30 cellular contexts compared by ENCODE assay signal in the genomic region with DNA sequence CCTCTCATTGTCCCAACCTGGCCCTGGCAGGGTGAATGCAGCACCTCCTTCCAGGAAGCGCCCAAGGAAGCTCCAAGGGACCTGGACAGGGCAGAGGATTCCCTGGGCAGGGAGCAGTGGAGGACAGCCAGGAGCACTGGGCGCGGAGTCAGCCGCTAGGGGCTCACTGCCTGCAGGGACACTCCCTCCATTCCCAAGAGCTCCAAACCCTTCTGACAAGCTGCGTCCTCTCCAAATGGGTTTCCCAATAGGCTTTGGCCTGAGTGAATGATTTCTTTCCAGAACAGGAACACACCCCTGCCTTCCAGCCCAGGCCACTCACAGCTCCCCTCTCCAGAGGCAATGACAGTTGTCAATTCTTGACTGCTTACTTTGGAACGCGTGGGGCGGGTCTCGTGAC.
DNase-seq lines count a peak whose midpoint lies in the region; ATAC-seq and TF ChIP-seq lines count a peak whose summit lies in the region.
"Had no signal": no experiment of that assay in that cellular context is flagged by ENCODE, and none has a peak within 500 bp of the region (broad histone marks: within the 10 kb centered on the region; RNA-seq: fewer than 3 reads in every experiment).

No MANE protein-coding gene starts in this region.

- H4K20me1 ChIP-seq in IMR-90 (ENCODE audit: insufficient read depth, low read length): no peaks in the 10 kb centered on the region; the same call in 1 of the 2 replicates

- CTCF ChIA-PET in IMR-90 (lab: Yijun Ruan, JAX): no interaction called here

- no peak overlapping the region for H3K4me3 Mint-ChIP-seq in endodermal cell
- no peak overlapping the region for H3K4me3 Mint-ChIP-seq in stimulated activated effector memory CD8-positive, alpha-beta T cell treated with anti-CD3 and anti-CD28 coated beads, Interleukin-12 subunit alpha, Interleukin-12 subunit beta, amount 100 ng/mL, for 72 hours
- H3K4me3 Mint-ChIP-seq: activated CD8-positive, alpha-beta T cell treated with anti-CD3 and anti-CD28 coated beads for 36 hours; brain; CD8-positive, alpha-beta memory T cell; memory B cell; T-helper 1 cell treated with Interleukin-12 subunit alpha and Interleukin-12 subunit beta and Interleukin-4 antibody, amounts not matched to agents 30 μg/mL and 1 μg/mL, for 36 hours had no signal

- H3K4me1 ChIP-seq in IMR-90 (ENCODE audit: control insufficient read depth, insufficient read depth, low read length): peaks cover 18% of the 10 kb centered on the region
- no peaks in the 10 kb centered on the region for H3K4me1 ChIP-seq in endodermal cell (ENCODE audit: control insufficient read depth, insufficient read depth, low read length)
- H3K4me1 ChIP-seq: SJSA1 had no signal

- H3K4me3 ChIP-seq in IMR-90 (ENCODE audit: insufficient read depth, low read depth, low read length) (no peak overlapping the region), endodermal cell (ENCODE audit: low read length) (no peak overlapping the region), lower leg skin (ENCODE audit: low read depth, poor library complexity, severe bottlenecking) (no peak overlapping the region)
- H3K4me3 ChIP-seq: esophagus squamous epithelium, SJSA1, stomach, transverse colon had no signal

- H3K14ac ChIP-seq in IMR-90 (replicated peaks; ENCODE audit: low read depth, low read length): 0 out of 2 replicates have a peak overlapping the region, but pooled peaks have one; percentile 48

- H3K27me3 ChIP-seq in IMR-90 (ENCODE audit: control insufficient read depth, insufficient read depth, low read length): no peaks in the 10 kb centered on the region
- H3K27me3 ChIP-seq in endodermal cell (ENCODE audit: control insufficient read depth, insufficient read depth, low read length, poor library complexity, severe bottlenecking): no peaks in the 10 kb centered on the region
- H3K27me3 ChIP-seq: esophagus squamous epithelium, SJSA1, stomach, transverse colon had no signal

- peak overlapping the region; percentile 17; the same call in 1 of the 2 replicates for H3K4me2 ChIP-seq in IMR-90 (ENCODE audit: low read depth, low read length)
- H3K4me2 ChIP-seq: KMS-11 had no signal

- DNase-seq in IMR-90 (no peak), endodermal cell (peak; percentile 28), lower leg skin (ENCODE audit: low spot score in 2 of 2) (peak; percentile 64 to 90), NCI-H69 (lab: John Stamatoyannopoulos, UW) (no peak), cerebellar cortex (ENCODE audit: low spot score) (no peak)
- DNase-seq in stimulated activated effector memory CD8-positive, alpha-beta T cell treated with anti-CD3 and anti-CD28 coated beads, Interleukin-12 subunit alpha, Interleukin-12 subunit beta, amount 100 ng/mL, for 72 hours (ENCODE audit: low spot score in 2 of 2): no peak
- DNase-seq: activated CD4-positive, CD25-positive, alpha-beta regulatory T cell treated with anti-CD3 and anti-CD28 coated beads, Interleukin-2, amount 50 U/mL, for 72 hours; activated CD8-positive, alpha-beta T cell treated with anti-CD3 and anti-CD28 coated beads for 36 hours; AML-193; CD8-positive, alpha-beta memory T cell; effector CD8-positive, alpha-beta T cell; esophagus squamous epithelium; GF-D8; GOT3; kidney glomerular epithelial cell; naive B cell; NCI-H1417 treated with DMSO at 0.1 percent for 48 hours; NCI-H510A treated with DMSO at 0.1 percent for 48 hours; nucleus accumbens; retina; stomach; transverse colon had no signal

- no peaks in the 10 kb centered on the region for H3K9me3 Mint-ChIP-seq in endodermal cell
- H3K9me3 Mint-ChIP-seq in stimulated activated effector memory CD8-positive, alpha-beta T cell treated with anti-CD3 and anti-CD28 coated beads, Interleukin-12 subunit alpha, Interleukin-12 subunit beta, amount 100 ng/mL, for 72 hours: no peaks in the 10 kb centered on the region
- H3K9me3 Mint-ChIP-seq: activated CD8-positive, alpha-beta T cell treated with anti-CD3 and anti-CD28 coated beads for 36 hours; brain; CD8-positive, alpha-beta memory T cell; memory B cell; naive B cell; T-helper 1 cell treated with Interleukin-12 subunit alpha and Interleukin-12 subunit beta and Interleukin-4 antibody, amounts not matched to agents 30 μg/mL and 1 μg/mL, for 36 hours had no signal

- peak overlapping the region; percentile 20 to 42; a peak in 3 of 4 replicates for H4K8ac ChIP-seq in IMR-90 (ENCODE audit: low read depth in 2 of 2, low read length in 2 of 2)

- peak overlapping the region; percentile 9 for H2BK5ac ChIP-seq in IMR-90 (ENCODE audit: low read depth, low read length, poor library complexity, severe bottlenecking)

- intact Hi-C loops in IMR-90 (cut with micrococcal nuclease) (no loop called here), lower leg skin (cut with DNase I; ENCODE audit: low total_unique reads) (no loop called here)

- in situ Hi-C loops in IMR-90 (cut with MboI; ENCODE audit: low sequenced_read_pairs): no loop called here

- H4K91ac ChIP-seq in IMR-90 (ENCODE audit: insufficient read depth, low read depth, low read length): peak overlapping the region; percentile 79

- H2BK15ac ChIP-seq in IMR-90 (ENCODE audit: low read depth, low read length): peak overlapping the region; percentile 60; the same call in 1 of the 3 replicates

- H3K27ac Mint-ChIP-seq in endodermal cell: no peak overlapping the region
- peak overlapping the region; percentile 75 for H3K27ac Mint-ChIP-seq in stimulated activated effector memory CD8-positive, alpha-beta T cell treated with anti-CD3 and anti-CD28 coated beads, Interleukin-12 subunit alpha, Interleukin-12 subunit beta, amount 100 ng/mL, for 72 hours
- H3K27ac Mint-ChIP-seq: memory B cell; T-helper 1 cell treated with Interleukin-12 subunit alpha and Interleukin-12 subunit beta and Interleukin-4 antibody, amounts not matched to agents 30 μg/mL and 1 μg/mL, for 36 hours had no signal

- H3K36me3 Mint-ChIP-seq in endodermal cell (ENCODE audit: low read depth): no peaks in the 10 kb centered on the region
- H3K36me3 Mint-ChIP-seq in stimulated activated effector memory CD8-positive, alpha-beta T cell treated with anti-CD3 and anti-CD28 coated beads, Interleukin-12 subunit alpha, Interleukin-12 subunit beta, amount 100 ng/mL, for 72 hours: peaks cover 22% of the 10 kb centered on the region
- H3K36me3 Mint-ChIP-seq: brain had no signal

- no peak overlapping the region for H2AFZ ChIP-seq in IMR-90 (replicated peaks; ENCODE audit: low read length, poor library complexity)

- H2BK20ac ChIP-seq in IMR-90 (ENCODE audit: low read depth, low read length): peak overlapping the region; percentile 26; the same call in 1 of the 2 replicates

- peak overlapping the region; percentile 80 for H3K18ac ChIP-seq in IMR-90 (ENCODE audit: low read depth, low read length)

- POLR2A ChIA-PET in IMR-90 (lab: Charles Lee; ENCODE audit: unreplicated experiment): no interaction called here

- H2AK5ac ChIP-seq in IMR-90 (ENCODE audit: low read depth, low read length): peak overlapping the region; percentile 51

- peak overlapping the region; percentile 17 for H2AK9ac ChIP-seq in IMR-90 (replicated peaks; ENCODE audit: low read depth, low read length, poor library complexity)

- no TSS peak for BruUV-seq in IMR-90 (replicated peaks; lab: Mats Ljungman, UMichigan)

- no peak overlapping the region for H3K23ac ChIP-seq in IMR-90 (ENCODE audit: low read depth, low read length)

- peak overlapping the region; percentile 74 for H2BK120ac ChIP-seq in IMR-90 (ENCODE audit: low read depth, low read length)

- H3K4me1 Mint-ChIP-seq in endodermal cell: peaks cover 2% of the 10 kb centered on the region
- peaks cover 33% of the 10 kb centered on the region for H3K4me1 Mint-ChIP-seq in stimulated activated effector memory CD8-positive, alpha-beta T cell treated with anti-CD3 and anti-CD28 coated beads, Interleukin-12 subunit alpha, Interleukin-12 subunit beta, amount 100 ng/mL, for 72 hours

- no peak for TF ChIP-seq CTCF in IMR-90 (conservative IDR thresholded peaks at IDR 0.05; ENCODE audit: low read depth, low read length)
- TF ChIP-seq CTCF in endodermal cell (conservative IDR thresholded peaks at IDR 0.05): no peak
- no peak for TF ChIP-seq CTCF in lower leg skin (IDR thresholded peaks at IDR 0.05)

- H3K27ac ChIP-seq in IMR-90 (ENCODE audit: insufficient read depth, low read length) (peak overlapping the region; percentile 65; the same call in 1 of the 2 replicates), endodermal cell (ENCODE audit: low read depth, low read length) (no peak overlapping the region)
- H3K27ac ChIP-seq: esophagus squamous epithelium, KMS-11, SJSA1, stomach, transverse colon had no signal

- peak overlapping the region; percentile 72 for H3K4ac ChIP-seq in IMR-90 (ENCODE audit: low read depth, low read length)

- WGBS in IMR-90 (ENCODE audit: extremely low coverage in 2 of 2, insufficient read length in 1 of 2), 2 experiments: 94% methylated on average over 3 of the region's 9 CpGs; no CpG with 5 or more reads in 1 of the 2 experiments
- WGBS in endodermal cell (ENCODE audit: insufficient coverage in 1 of 2, insufficient read length in 1 of 2), 2 experiments: 90% methylated on average over 5 to 9 of the region's 9 CpGs
- WGBS in lower leg skin, 2 donors: 43 to 51% methylated on average over 9 of the region's 9 CpGs

- TF ChIP-seq POLR2A in IMR-90 (IDR thresholded peaks at IDR 0.05; ENCODE audit: low read depth, low read length) (no peak), lower leg skin (IDR thresholded peaks at IDR 0.05) (no peak)

- H3K79me1 ChIP-seq in IMR-90 (ENCODE audit: low read depth in 1 of 2, low read length in 2 of 2): peaks cover 6 to 24% of the 10 kb centered on the region in 2 experiments; a peak in 2 of 4 replicates

- H3K9ac ChIP-seq in IMR-90 (ENCODE audit: low read depth, low read length): no peak overlapping the region
- no peak overlapping the region for H3K9ac ChIP-seq in endodermal cell (ENCODE audit: extremely low read depth, low read length, poor library complexity, severe bottlenecking)
- H3K9ac ChIP-seq: KMS-11 had no signal

- H3K36me3 ChIP-seq in IMR-90 (ENCODE audit: control insufficient read depth, insufficient read depth, low read length) (no peaks in the 10 kb centered on the region), endodermal cell (ENCODE audit: control insufficient read depth, insufficient read depth, low read length) (no peaks in the 10 kb centered on the region)
- H3K36me3 ChIP-seq: esophagus squamous epithelium, SJSA1, stomach, transverse colon had no signal

- H3K27me3 Mint-ChIP-seq in endodermal cell (ENCODE audit: insufficient read depth): no peaks in the 10 kb centered on the region
- H3K27me3 Mint-ChIP-seq: activated CD8-positive, alpha-beta T cell treated with anti-CD3 and anti-CD28 coated beads for 36 hours; brain; CD8-positive, alpha-beta memory T cell; memory B cell; naive B cell had no signal

- H3K9me3 ChIP-seq in IMR-90 (ENCODE audit: control insufficient read depth, insufficient read depth, low read length) (no peaks in the 10 kb centered on the region), endodermal cell (ENCODE audit: control insufficient read depth, low read length) (no peaks in the 10 kb centered on the region)
- H3K9me3 ChIP-seq: esophagus squamous epithelium, SJSA1, stomach, transverse colon had no signal

- H4K5ac ChIP-seq in IMR-90 (ENCODE audit: low read depth, low read length): peak overlapping the region; percentile 82

- H3K56ac ChIP-seq in IMR-90 (ENCODE audit: extremely low read depth, insufficient read depth, low read length): no peak overlapping the region

- ATAC-seq in IMR-90 (ENCODE audit: low read depth): no peak; the same call in 1 of the 2 replicates
- no peak for ATAC-seq in stimulated activated effector memory CD8-positive, alpha-beta T cell treated with anti-CD3 and anti-CD28 coated beads, Interleukin-12 subunit alpha, Interleukin-12 subunit beta, amount 100 ng/mL, for 72 hours
- ATAC-seq in GM19324 (IDR thresholded peaks at IDR 0.05; ENCODE audit: low FRiP score, unreplicated experiment): no peak
- ATAC-seq in HG02759 (IDR thresholded peaks at IDR 0.05; ENCODE audit: unreplicated experiment): no peak
- ATAC-seq: activated CD8-positive, alpha-beta T cell treated with anti-CD3 and anti-CD28 coated beads for 36 hours; Panc1 had no signal

- dilution Hi-C loops in IMR-90 (cut with HindIII; ENCODE audit: low sequenced_read_pairs, unreplicated experiment): no loop called here

- no peak for TF ChIP-seq RAD21 in IMR-90 (IDR thresholded peaks at IDR 0.05; ENCODE audit: low read length)

- peaks cover 12% of the 10 kb centered on the region; the same call in 1 of the 2 replicates for H3K9me1 ChIP-seq in IMR-90 (ENCODE audit: insufficient read depth, low read length)

Comparison
In these comparisons a context has a peak if more than half of its experiments do, and no peak if none do; other contexts are left out.
1. DNase-seq: peak in endodermal cell (single experiment) and lower leg skin (2 of 2); none in IMR-90 (single experiment), stimulated activated effector memory CD8-positive, alpha-beta T cell treated with anti-CD3 and anti-CD28 coated beads, Interleukin-12 subunit alpha, Interleukin-12 subunit beta, amount 100 ng/mL, for 72 hours (0 of 2), NCI-H69 (single experiment) and cerebellar cortex (single experiment).